In the genomic region with DNA sequence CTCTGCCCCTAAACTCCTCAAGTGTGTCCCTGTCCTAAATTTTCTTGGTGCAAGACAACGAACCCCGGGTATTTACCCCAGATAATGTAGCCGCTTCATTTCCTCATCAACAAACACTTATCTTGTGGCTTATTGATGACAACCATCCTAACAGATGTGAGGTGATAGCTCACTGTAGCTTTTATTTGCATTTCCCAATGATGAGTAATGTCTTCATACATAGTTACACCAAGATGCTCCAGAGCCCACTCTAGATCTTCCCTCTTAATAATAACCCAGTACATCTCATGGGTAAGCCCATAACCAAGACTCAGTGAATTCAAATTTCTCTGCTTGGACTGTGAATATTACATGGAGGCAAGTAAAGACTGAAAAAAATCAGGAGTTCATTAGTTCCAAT, we compare ENCODE assay signal across 27 cellular contexts. TPM values are rescaled to one million over a fixed set of nuclear protein-coding genes. Genes with fewer than 3 reads are reported as not detected.
DNase-seq lines count a peak whose midpoint lies in the region; ATAC-seq, FAIRE-seq and TF ChIP-seq lines count a peak whose summit lies in the region.
"Had no signal": no experiment of that assay in that cellular context is flagged by ENCODE, and none has a peak within 500 bp of the region (broad histone marks: within the 10 kb centered on the region; RNA-seq: fewer than 3 reads in every experiment).

No MANE protein-coding gene starts in this region.

- ATAC-seq in IMR-90 (ENCODE audit: low read depth): peak; percentile 55
- no peak for ATAC-seq in K562
- ATAC-seq: activated CD8-positive, alpha-beta T cell treated with anti-CD3 and anti-CD28 coated beads for 36 hours; naive thymus-derived CD8-positive, alpha-beta T cell had no signal

- H3K18ac ChIP-seq in IMR-90 (ENCODE audit: low read depth, low read length) (no peak overlapping the region; the same call in 1 of the 2 replicates), mesendoderm (ENCODE audit: low read length) (no peak overlapping the region)

- H4K5ac ChIP-seq in IMR-90 (ENCODE audit: low read depth, low read length) (no peak overlapping the region), mesendoderm (ENCODE audit: low read length) (no peak overlapping the region)

- H3K9me3 ChIP-seq in IMR-90 (ENCODE audit: control insufficient read depth, insufficient read depth, low read length) (no peaks in the 10 kb centered on the region), K562 (replicated peaks; ENCODE audit: control insufficient read depth, insufficient read depth, low read depth, low read length) (no peaks in the 10 kb centered on the region)
- H3K9me3 ChIP-seq: esophagus squamous epithelium, SJSA1, stomach, tibial nerve had no signal

- DNase-seq in GM03348 (ENCODE audit: low spot score) (peak; percentile 22), IMR-90 (peak; percentile 68), K562 (ENCODE audit: extremely low read depth in 1 of 4, low spot score in 3 of 4) (no peak), mesendoderm (peak; percentile 39), T1000 (lab: John Stamatoyannopoulos, UW) (no peak), KG1 (lab: John Stamatoyannopoulos, UW) (no peak), NOMO-1 (lab: John Stamatoyannopoulos, UW; ENCODE audit: unreplicated experiment in 2 of 2) (no peak)
- DNase-seq: activated CD8-positive, alpha-beta T cell treated with anti-CD3 and anti-CD28 coated beads for 36 hours; activated effector memory CD4-positive, alpha-beta T cell treated with anti-CD3 and anti-CD28 coated beads, Interleukin-2, amount 50 U/mL, for 16 hours; activated T-cell treated with anti-CD3 and anti-CD28 coated beads for 4 hours; COR-L47; esophagus squamous epithelium; glutamatergic neuron; left colon; MV-4-11; naive thymus-derived CD8-positive, alpha-beta T cell; NCI-H1694; NCI-H226; retina; stomach had no signal

- H3K36me3 ChIP-seq in IMR-90 (ENCODE audit: control insufficient read depth, insufficient read depth, low read length) (no peaks in the 10 kb centered on the region), K562 (ENCODE audit: control insufficient read depth, insufficient read depth, low read length) (no peaks in the 10 kb centered on the region), mesendoderm (ENCODE audit: control insufficient read depth, insufficient read depth, low read length) (no peaks in the 10 kb centered on the region)
- H3K36me3 ChIP-seq: esophagus squamous epithelium, SJSA1, stomach, tibial nerve had no signal

- WGBS in IMR-90 (ENCODE audit: extremely low coverage in 2 of 2, insufficient read length in 1 of 2), 2 experiments: no CpG with 5 or more reads among the region's 3 CpGs
- 4% methylated on average over 3 of the region's 3 CpGs for WGBS in K562 (ENCODE audit: insufficient coverage, low coverage, missing lambda C conversion rate)
- WGBS in mesendoderm (ENCODE audit: extremely low coverage, insufficient coverage, low lambda C conversion rate): no CpG with 5 or more reads among the region's 3 CpGs

- no peak for FAIRE-seq in K562 (lab: Jason Lieb, UNC)
- FAIRE-seq: G401.6, H1 had no signal

- H3K14ac ChIP-seq in IMR-90 (replicated peaks; ENCODE audit: low read depth, low read length): no peak overlapping the region

- 0 out of 2 replicates have a peak overlapping the region, but pooled peaks have one; percentile 28 for H2BK20ac ChIP-seq in IMR-90 (ENCODE audit: low read depth, low read length)

- H3K27me3 ChIP-seq in IMR-90 (ENCODE audit: control insufficient read depth, insufficient read depth, low read length) (no peaks in the 10 kb centered on the region), K562 (ENCODE audit: control insufficient read depth in 2 of 2, insufficient read depth in 2 of 2, low read length in 2 of 2) (no peaks in the 10 kb centered on the region), mesendoderm (ENCODE audit: insufficient read depth, low read length, poor library complexity) (no peaks in the 10 kb centered on the region)
- H3K27me3 ChIP-seq: SJSA1, stomach, tibial nerve had no signal

- TF ChIP-seq CTCF in IMR-90 (conservative IDR thresholded peaks at IDR 0.05; ENCODE audit: low read depth, low read length): no peak
- no peak for TF ChIP-seq CTCF in K562 (IDR thresholded peaks at IDR 0.05 in 2 of 3, conservative IDR thresholded peaks at IDR 0.05 in 1 of 3; ENCODE audit: insufficient read depth in 2 of 3, low read depth in 1 of 3, low read length in 3 of 3)

- no peak overlapping the region for H3K4me3 ChIP-seq in IMR-90 (ENCODE audit: insufficient read depth, low read depth, low read length)
- H3K4me3 ChIP-seq in K562: no peak overlapping the region
- no peak overlapping the region for H3K4me3 ChIP-seq in mesendoderm (ENCODE audit: low read length)
- H3K4me3 ChIP-seq: coronary artery, esophagus squamous epithelium, SJSA1, stomach, tibial nerve had no signal

- no peak overlapping the region for H4K91ac ChIP-seq in IMR-90 (ENCODE audit: insufficient read depth, low read depth, low read length)

- TF ChIP-seq POLR2A in IMR-90 (IDR thresholded peaks at IDR 0.05; ENCODE audit: low read depth, low read length): no peak
- TF ChIP-seq POLR2A in K562 (conservative IDR thresholded peaks at IDR 0.05): no peak

- H2AK5ac ChIP-seq in IMR-90 (ENCODE audit: low read depth, low read length): no peak overlapping the region
- no peak overlapping the region for H2AK5ac ChIP-seq in mesendoderm (ENCODE audit: low read length)

- H3K4ac ChIP-seq in IMR-90 (ENCODE audit: low read depth, low read length): no peak overlapping the region; the same call in 1 of the 2 replicates
- no peak overlapping the region for H3K4ac ChIP-seq in mesendoderm (ENCODE audit: low read depth, low read length)

- H4K8ac ChIP-seq in IMR-90 (ENCODE audit: low read depth in 2 of 2, low read length in 2 of 2) (0 out of 4 replicates have a peak overlapping the region, but pooled peaks of 1 of the 2 experiments have one; percentile 15), mesendoderm (ENCODE audit: low read depth, low read length) (no peak overlapping the region)

- in situ Hi-C loops in IMR-90 (cut with MboI; ENCODE audit: low sequenced_read_pairs): loop anchor here (5.0 to 10.0 kb wide), 2 partner anchors 278 to 411 kb away; a partner anchor contains a TSS
- in situ Hi-C loops in K562 (cut with MboI): loop anchor here (5.0 kb wide), 1 partner anchor 411 kb away; a partner anchor contains a TSS

- H3K23ac ChIP-seq in IMR-90 (ENCODE audit: low read depth, low read length) (no peak overlapping the region; the same call in 1 of the 2 replicates), mesendoderm (ENCODE audit: low read length) (no peak overlapping the region)

- dilution Hi-C loops in IMR-90 (cut with HindIII; ENCODE audit: low sequenced_read_pairs, unreplicated experiment): no loop called here

- H3K27ac ChIP-seq in IMR-90 (ENCODE audit: insufficient read depth, low read length): no peak overlapping the region
- H3K27ac ChIP-seq in K562 (ENCODE audit: extremely low read depth, low read depth, low read length): no peak overlapping the region
- H3K27ac ChIP-seq in mesendoderm (ENCODE audit: low read depth, low read length): no peak overlapping the region
- H3K27ac ChIP-seq: coronary artery, esophagus squamous epithelium, HL-60, SJSA1, stomach, tibial nerve had no signal

- POLR2A ChIA-PET in IMR-90 (lab: Charles Lee; ENCODE audit: unreplicated experiment): no interaction called here
- POLR2A ChIA-PET in K562 (lab: Yijun Ruan, JAX): interaction anchor here (0.6 kb wide), 1 partner anchor 183 kb away, joined by 3 read pairs; no protein-coding TSS in a partner anchor

- CTCF ChIA-PET in IMR-90 (lab: Yijun Ruan, JAX): interaction anchor here (1.0 kb wide), 2 partner anchors 48 to 410 kb away, joined by 3 to 4 read pairs; a partner anchor contains a TSS
- CTCF ChIA-PET in K562 (lab: Yijun Ruan, JAX; ENCODE audit: low intra/inter-chr PET ratio): no interaction called here

- H3K79me2 ChIP-seq in K562 (ENCODE audit: control insufficient read depth, insufficient read depth, low read length): no peaks in the 10 kb centered on the region
- H3K79me2 ChIP-seq in mesendoderm (ENCODE audit: control insufficient read depth, insufficient read depth, low read length): no peaks in the 10 kb centered on the region

- H3K9ac ChIP-seq in IMR-90 (ENCODE audit: low read depth, low read length): no peak overlapping the region
- H3K9ac ChIP-seq in K562 (ENCODE audit: insufficient read depth in 1 of 2, low read depth in 2 of 2, low read length in 2 of 2): no peak overlapping the region
- no peak overlapping the region for H3K9ac ChIP-seq in mesendoderm (ENCODE audit: low read length)

- no peak for TF ChIP-seq EP300 in K562 (IDR thresholded peaks at IDR 0.05; ENCODE audit: low read length)

- H2BK120ac ChIP-seq in IMR-90 (ENCODE audit: low read depth, low read length) (peak overlapping the region; percentile 4; the same call in 1 of the 2 replicates), mesendoderm (ENCODE audit: low read depth, low read length) (no peak overlapping the region)

- H3K9me1 ChIP-seq in IMR-90 (ENCODE audit: insufficient read depth, low read length) (0 out of 2 replicates have a peak, but pooled peaks cover 2% of the 10 kb centered on the region), K562 (ENCODE audit: control insufficient read depth, insufficient read depth, low read length) (no peaks in the 10 kb centered on the region)

- H4K20me1 ChIP-seq in IMR-90 (ENCODE audit: insufficient read depth, low read length) (no peaks in the 10 kb centered on the region), K562 (replicated peaks; ENCODE audit: control insufficient read depth, insufficient read depth, low read length) (no peaks in the 10 kb centered on the region)

- H3K56ac ChIP-seq in IMR-90 (ENCODE audit: extremely low read depth, insufficient read depth, low read length) (no peak overlapping the region), mesendoderm (ENCODE audit: low read length) (no peak overlapping the region)

- no TSS peak for BruUV-seq in IMR-90 (replicated peaks; lab: Mats Ljungman, UMichigan)
- no TSS peak for BruUV-seq in K562 (replicated peaks; lab: Mats Ljungman, UMichigan)

- H3K79me1 ChIP-seq in IMR-90 (ENCODE audit: low read depth in 1 of 2, low read length in 2 of 2): peaks cover 21 to 55% of the 10 kb centered on the region in 2 experiments
- no peaks in the 10 kb centered on the region for H3K79me1 ChIP-seq in mesendoderm (ENCODE audit: low read length)

- H2BK15ac ChIP-seq in IMR-90 (ENCODE audit: low read depth, low read length) (no peak overlapping the region), mesendoderm (replicated peaks; ENCODE audit: low read depth) (no peak overlapping the region)

- peaks cover 21% of the 10 kb centered on the region for H3K4me1 ChIP-seq in IMR-90 (ENCODE audit: control insufficient read depth, insufficient read depth, low read length)
- H3K4me1 ChIP-seq in K562 (replicated peaks in 1 of 2; ENCODE audit: control insufficient read depth in 2 of 2, insufficient read depth in 2 of 2, low read length in 2 of 2): peaks cover 0 to 4% of the 10 kb centered on the region in 2 experiments; a peak in 2 of 5 replicates
- H3K4me1 ChIP-seq in mesendoderm (ENCODE audit: control insufficient read depth, low read depth, low read length): peaks cover 2% of the 10 kb centered on the region

- H2AFZ ChIP-seq in IMR-90 (replicated peaks; ENCODE audit: low read length, poor library complexity): no peak overlapping the region
- H2AFZ ChIP-seq in K562 (ENCODE audit: low read depth, low read length): no peak overlapping the region

- H3K4me2 ChIP-seq in IMR-90 (ENCODE audit: low read depth, low read length) (peak overlapping the region; percentile 34; the same call in 1 of the 2 replicates), K562 (ENCODE audit: insufficient read depth, low read length) (no peak overlapping the region), mesendoderm (ENCODE audit: low read length) (no peak overlapping the region)

- H2AK9ac ChIP-seq in IMR-90 (replicated peaks; ENCODE audit: low read depth, low read length, poor library complexity): no peak overlapping the region

- intact Hi-C loops in IMR-90 (cut with micrococcal nuclease): no loop called here
- intact Hi-C loops in K562 (cut with micrococcal nuclease): no loop called here

- TF ChIP-seq RAD21 in IMR-90 (IDR thresholded peaks at IDR 0.05; ENCODE audit: low read length): no peak
- no peak for TF ChIP-seq RAD21 in K562 (CRISPR knock-in tag; conservative IDR thresholded peaks at IDR 0.05 in 1 of 2, IDR thresholded peaks at IDR 0.05 in 1 of 2)

- H2BK5ac ChIP-seq in IMR-90 (ENCODE audit: low read depth, low read length, poor library complexity, severe bottlenecking) (peak overlapping the region; percentile 4), mesendoderm (ENCODE audit: low read length) (no peak overlapping the region)

RNA-seq across cellular contexts. Expression of a gene that starts 48.2 kb away (rescaled TPM):
- total RNA-seq in IMR-90 (2012; rRNA removed) (9.7 and 10.6 TPM in 2 replicates), K562 (2014; rRNA removed) (0.86 TPM in 2 replicates), K562 (2014; rRNA removed; fragmentation: Illumina TruSeq; extraction: Trizol) (1.5 and 1.7 TPM in 2 replicates), K562 (2015; rRNA removed; fragmentation: Illumina TruSeq; extraction: Trizol) (1.4 TPM in 2 replicates), K562 (2021) (0.74 and 1.1 TPM in 2 replicates)
- polyA plus RNA-seq in IMR-90 (2012; rRNA removed) (4.0 and 4.1 TPM in 2 replicates), K562 (2011; rRNA removed) (0.34 and 0.39 TPM in 2 replicates), K562 (2014; fragmentation: Illumina TruSeq; extraction: Trizol) (1.2 and 2.3 TPM in 2 replicates), K562 (2014; fragmentation: Nextera tagmentation; extraction: Ambion mirVana) (under 1 TPM; 0.37 to 0.52 TPM), K562 (2014; rRNA removed) (1.4 and 4.0 TPM in 2 replicates)
- polyA plus RNA-seq in IMR-90 (2012; cell fraction: cytosol; rRNA removed): 1.1 TPM in 2 replicates
- polyA plus RNA-seq in IMR-90 (2012; cell fraction: nucleus; rRNA removed; ENCODE audit: low replicate concordance): 0.66 and 5.0 TPM in 2 replicates
- total RNA-seq in K562 (2011; cell fraction: chromatin; rRNA removed; ENCODE audit: low replicate concordance): 0.42 and 0.83 TPM in 2 replicates
- total RNA-seq in K562 (2011; cell fraction: nucleolus; rRNA removed): 0.17 TPM in 1 of 2 replicates, not detected in the other
- 0.23 TPM in 1 of 2 replicates, not detected in the other for total RNA-seq in K562 (2011; cell fraction: nucleoplasm; rRNA removed)
- polyA plus RNA-seq in K562 (2011; cell fraction: cytosol; rRNA removed): 0.06 and 0.24 TPM in 2 replicates
- 0.13 and 0.18 TPM in 2 replicates for polyA plus RNA-seq in K562 (2011; cell fraction: nucleus; rRNA removed)
- polyA plus RNA-seq in K562 (2012): 1.2 and 1.9 TPM in 2 replicates
- polyA minus RNA-seq in K562 (2011; rRNA and poly(A)+ RNA removed): 0.32 and 0.48 TPM in 2 replicates
- not detected in 2 replicates for polyA minus RNA-seq in K562 (2011; cell fraction: cytosol; rRNA and poly(A)+ RNA removed)
- polyA minus RNA-seq in K562 (2011; cell fraction: nucleus; rRNA and poly(A)+ RNA removed): under 0.01 and 0.44 TPM in 2 replicates
- polyA plus RNA-seq in mesendoderm (2013, experiment 1 of 2): 4.5 TPM
- polyA plus RNA-seq in mesendoderm (2013, experiment 2 of 2): 5.0 TPM
- total RNA-seq: activated CD8-positive, alpha-beta T cell treated with anti-CD3 and anti-CD28 coated beads for 36 hours; naive thymus-derived CD8-positive, alpha-beta T cell; T-helper 2 cell treated with Interferon-gamma antibody and Interleukin-4, amounts not matched to agents 100 ng/mL and 5 ng/mL, for 36 hours had no signal

Comparison
In these comparisons a context has a peak if more than half of its experiments do, and no peak if none do; other contexts are left out.
1. DNase-seq: peak in GM03348 (single experiment), IMR-90 (single experiment) and mesendoderm (single experiment); none in K562 (0 of 4), T1000 (single experiment), KG1 (single experiment) and NOMO-1 (0 of 2).